1 cellular context compared by ENCODE assay signal in genomic region chr12:65830305-65830704, GRCh38.
TF ChIP-seq lines count a peak whose summit lies in the region.

No MANE protein-coding gene starts in this region.

TF ChIP-seq in HepG2, 621 proteins besides CTCF, POLR2A, EP300 and RAD21:
- TF ChIP-seq E2F2 (CRISPR knock-in tag; IDR thresholded peaks at IDR 0.05; ENCODE audit: borderline replicate concordance) (no peak), MIER3 (CRISPR knock-in tag; IDR thresholded peaks at IDR 0.05; ENCODE audit: borderline replicate concordance) (no peak), ZBTB3 (CRISPR knock-in tag; IDR thresholded peaks at IDR 0.05; ENCODE audit: borderline replicate concordance, low read depth) (no peak), ZC3H4 (CRISPR knock-in tag; IDR thresholded peaks at IDR 0.05; ENCODE audit: borderline replicate concordance) (no peak), ZNF629 (CRISPR knock-in tag; conservative IDR thresholded peaks at IDR 0.05) (no peak), ZNF34 (CRISPR knock-in tag; IDR thresholded peaks at IDR 0.05; ENCODE audit: borderline replicate concordance) (no peak), ZNF33B (CRISPR knock-in tag; IDR thresholded peaks at IDR 0.05) (no peak)
